Comparison of ENCODE assay signal across 20 cellular contexts in genomic region chr17:28511858-28512461, GRCh38. TPM values are rescaled to one million over a fixed set of nuclear protein-coding genes. Genes with fewer than 3 reads are reported as not detected.
A peak's percentile ranks its signal among the peaks of the same experiment; 100 is the strongest.
DNase-seq lines count a peak whose midpoint lies in the region; ATAC-seq, FAIRE-seq and TF ChIP-seq lines count a peak whose summit lies in the region.
"Had no signal": no experiment of that assay in that cellular context is flagged by ENCODE, and none has a peak within 500 bp of the region (broad histone marks: within the 10 kb centered on the region; RNA-seq: fewer than 3 reads in every experiment).

No MANE protein-coding gene starts in this region.

- no peak overlapping the region for H3K4me3 ChIP-seq in HEK293 (ENCODE audit: low read depth, low read length)
- no peak overlapping the region for H3K4me3 ChIP-seq in GM12878
- H3K4me3 ChIP-seq in endodermal cell (ENCODE audit: low read length) = no peak overlapping the region
- H3K4me3 ChIP-seq: SJSA1 had no signal

- no TSS peak for BruUV-seq in GM12878 (replicated peaks; lab: Mats Ljungman, UMichigan)

- H3K27me3 Mint-ChIP-seq in endodermal cell (ENCODE audit: insufficient read depth) = peaks cover 19% of the 10 kb centered on the region

- H3K36me3 ChIP-seq in HEK293 (ENCODE audit: control insufficient read depth in 2 of 2, insufficient read depth in 1 of 2, low read length in 2 of 2) (no peaks in the 10 kb centered on the region), GM12878 (ENCODE audit: control insufficient read depth in 2 of 2, insufficient read depth in 2 of 2, low read length in 1 of 2) (no peaks in the 10 kb centered on the region), endodermal cell (ENCODE audit: control insufficient read depth, insufficient read depth, low read length) (no peaks in the 10 kb centered on the region)
- H3K36me3 ChIP-seq: BE2C, SJSA1 had no signal

- H3K9ac ChIP-seq in GM12878 (ENCODE audit: control insufficient read depth, insufficient read depth, low read length) = no peak overlapping the region
- H3K9ac ChIP-seq in endodermal cell (ENCODE audit: extremely low read depth, low read length, poor library complexity, severe bottlenecking) = no peak overlapping the region

- H3K79me2 ChIP-seq in GM12878 (ENCODE audit: control insufficient read depth, insufficient read depth, low read length) = no peaks in the 10 kb centered on the region

- TF ChIP-seq POLR2A in GM12878 (IDR thresholded peaks at IDR 0.05; ENCODE audit: low read depth, low read length) = no peak

- no peak overlapping the region for H3K4me2 ChIP-seq in GM12878 (ENCODE audit: control insufficient read depth, insufficient read depth)

- H3K27me3 ChIP-seq in GM12878 (replicated peaks in 1 of 2; ENCODE audit: control insufficient read depth in 2 of 2, insufficient read depth in 2 of 2, low read length in 1 of 2) (no peaks in the 10 kb centered on the region), endodermal cell (ENCODE audit: control insufficient read depth, insufficient read depth, low read length, poor library complexity, severe bottlenecking) (peaks cover 19% of the 10 kb centered on the region)
- H3K27me3 ChIP-seq: BE2C had no signal

- SMC1A ChIA-PET in GM12878 (lab: Charles Lee; ENCODE audit: uncharacterized antibody, unreplicated experiment) = interaction anchor here (0.9 to 1.1 kb wide), 2 partner anchors 9 to 13 kb away, joined by 3 read pairs; no protein-coding TSS in a partner anchor

- no peak for TF ChIP-seq RAD21 in GM12878 (IDR thresholded peaks at IDR 0.05; ENCODE audit: insufficient read depth, low read depth, low read length)

- DNase-seq in NCI-H524 treated with DMSO at 0.1 percent for 48 hours (lab: John Stamatoyannopoulos, UW) (peak; percentile 87), GM12878 (ENCODE audit: low read depth, low spot score) (no peak), endodermal cell (no peak), NCI-H2081 (lab: John Stamatoyannopoulos, UW) (no peak), DMS53 (lab: John Stamatoyannopoulos, UW) (no peak), GM19240 (ENCODE audit: insufficient read length, low spot score) (no peak)
- no peak for DNase-seq in stimulated activated CD8-positive, alpha-beta memory T cell treated with anti-CD3 and anti-CD28 coated beads, Interleukin-4, amount 100 ng/mL, for 48 hours
- DNase-seq: BE2C, DMS79, KBM-7, MM.1S, NCI-H1092 treated with DMSO at 0.1 percent for 48 hours, NCI-H1436 treated with DMSO at 0.1 percent for 48 hours, NCI-H1930 had no signal

- CTCF ChIA-PET in HEK293 (lab: Yijun Ruan, JAX) = interaction anchor here (0.6 to 1.5 kb wide), 4 partner anchors 9 to 1211 kb away, joined by 3 to 7 read pairs (median 4); no protein-coding TSS in a partner anchor
- CTCF ChIA-PET in GM12878 (lab: Yijun Ruan, JAX) = interaction anchor here (0.7 kb wide), 3 partner anchors 8 to 243 kb away, joined by 3 read pairs; no protein-coding TSS in a partner anchor

- peaks cover 4% of the 10 kb centered on the region; the same call in 1 of the 2 replicates for H3K4me1 ChIP-seq in HEK293 (ENCODE audit: control insufficient read depth, insufficient read depth, low read length)
- peaks cover 12% of the 10 kb centered on the region for H3K4me1 ChIP-seq in GM12878 (ENCODE audit: control insufficient read depth, insufficient read depth, low read length)
- no peaks in the 10 kb centered on the region for H3K4me1 ChIP-seq in endodermal cell (ENCODE audit: control insufficient read depth, insufficient read depth, low read length)
- H3K4me1 ChIP-seq: BE2C, SJSA1 had no signal

- in situ Hi-C loops in GM12878 (cut with MboI) = no loop called here

- no peak for TF ChIP-seq CTCF in HEK293 (tag by site-specific recombination; IDR thresholded peaks at IDR 0.05)
- TF ChIP-seq CTCF in GM12878 (IDR thresholded peaks at IDR 0.05 in 2 of 3, conservative IDR thresholded peaks at IDR 0.05 in 1 of 3; ENCODE audit: control insufficient read depth in 2 of 3, extremely low read depth in 1 of 3, insufficient read depth in 1 of 3, low read depth in 3 of 3, low read length in 3 of 3) = no peak
- peak; percentile 26 for TF ChIP-seq CTCF in endodermal cell (conservative IDR thresholded peaks at IDR 0.05)

- no peaks in the 10 kb centered on the region for H3K36me3 Mint-ChIP-seq in endodermal cell (ENCODE audit: low read depth)

- peaks cover 7% of the 10 kb centered on the region for H3K9me3 Mint-ChIP-seq in endodermal cell

- RAD21 ChIA-PET in GM12878 (lab: Charles Lee; ENCODE audit: unreplicated experiment) = interaction anchor here (0.6 to 1.7 kb wide), 3 partner anchors 11 to 1883 kb away, joined by 4 to 8 read pairs (median 4); no protein-coding TSS in a partner anchor

- no peak for TF ChIP-seq EP300 in GM12878 (IDR thresholded peaks at IDR 0.05; ENCODE audit: borderline replicate concordance in 1 of 2, control insufficient read depth in 1 of 2, low read depth in 2 of 2, low read length in 2 of 2)

- POLR2A ChIA-PET in HEK293 (lab: Yijun Ruan, JAX) = no interaction called here
- POLR2A ChIA-PET in GM12878 (lab: Charles Lee) = interaction anchor here (0.6 to 1.3 kb wide), 2 partner anchors 8 to 1681 kb away, joined by 4 to 8 read pairs; no protein-coding TSS in a partner anchor

- ATAC-seq in GM12878 = peak; percentile 27; the same call in 1 of the 3 replicates
- ATAC-seq: Right ventricle myocardium inferior had no signal

- no peak overlapping the region for H3K27ac Mint-ChIP-seq in endodermal cell

- no peak overlapping the region for H2AFZ ChIP-seq in GM12878 (ENCODE audit: control insufficient read depth, low read depth, low read length)

- 52% methylated on average over 3 of the region's 3 CpGs for WGBS in GM12878 (ENCODE audit: insufficient coverage, insufficient replicate concordance, low lambda C conversion rate, missing lambda C conversion rate)
- WGBS in endodermal cell (ENCODE audit: insufficient coverage in 1 of 2, insufficient read length in 1 of 2), 2 experiments = 75 to 86% methylated on average over 1 to 3 of the region's 3 CpGs

- intact Hi-C loops in GM12878 (cut with micrococcal nuclease; ENCODE audit: unreplicated experiment) = no loop called here

- no peaks in the 10 kb centered on the region for H3K4me1 Mint-ChIP-seq in endodermal cell

- H3K4me3 Mint-ChIP-seq in endodermal cell = no peak overlapping the region

- no peaks in the 10 kb centered on the region for H4K20me1 ChIP-seq in GM12878 (ENCODE audit: control insufficient read depth, insufficient read depth)

- H3K27ac ChIP-seq in HEK293 (ENCODE audit: extremely low read depth, low read depth, low read length) (no peak overlapping the region), GM12878 (ENCODE audit: control insufficient read depth, insufficient read depth) (no peak overlapping the region), endodermal cell (ENCODE audit: low read depth, low read length) (no peak overlapping the region)
- H3K27ac ChIP-seq: SJSA1 had no signal

- no peak for FAIRE-seq in GM12878 (lab: Jason Lieb, UNC)

- H3K9me3 ChIP-seq in HEK293 (ENCODE audit: control insufficient read depth, insufficient read depth, low read depth, low read length) = no peaks in the 10 kb centered on the region
- H3K9me3 ChIP-seq in GM12878 (replicated peaks; ENCODE audit: control insufficient read depth, insufficient read depth, low read length) = peaks cover 1% of the 10 kb centered on the region; the same call in 1 of the 3 replicates
- peaks cover 4% of the 10 kb centered on the region for H3K9me3 ChIP-seq in endodermal cell (ENCODE audit: control insufficient read depth, low read length)
- H3K9me3 ChIP-seq: BE2C, SJSA1 had no signal

RNA-seq across cellular contexts. Expression of gene FOXN1, which starts 5.8 kb away (rescaled TPM):
- total RNA-seq in GM12878 (2013; cell fraction: nucleolus; rRNA removed) = not detected in 2 replicates
- total RNA-seq in GM12878 (2014; rRNA removed) (not detected in 2 replicates), GM12878 (2014; rRNA removed; fragmentation: Illumina TruSeq; extraction: Trizol) (not detected in 2 replicates), GM12878 (2021) (not detected in 2 replicates), endodermal cell (not detected)
- not detected for polyA plus RNA-seq in GM12878 (2011; ENCODE audit: low read depth)
- polyA plus RNA-seq in GM12878 (2011; rRNA removed) (not detected in 2 replicates), GM12878 (2014; fragmentation: Illumina TruSeq; extraction: Trizol) (not detected in 2 replicates), GM12878 (2014; fragmentation: Nextera tagmentation; extraction: Ambion mirVana) (not detected), GM12878 (2014; rRNA removed) (not detected in 2 replicates), GM12878 (2016; fragmentation: Nextera tagmentation; extraction: Ambion mirVana) (not detected)
- polyA plus RNA-seq in GM12878 (2011; cell fraction: cytosol; rRNA removed) = not detected in 2 replicates
- polyA plus RNA-seq in GM12878 (2011; cell fraction: nucleus; rRNA removed) = not detected in 2 replicates
- 0.03 TPM in 1 of 2 replicates, not detected in the other for polyA plus RNA-seq in GM12878 (2012)
- not detected in 2 replicates for polyA minus RNA-seq in GM12878 (2011; rRNA and poly(A)+ RNA removed)
- not detected in 2 replicates for polyA minus RNA-seq in GM12878 (2011; cell fraction: cytosol; rRNA and poly(A)+ RNA removed)
- polyA minus RNA-seq in GM12878 (2011; cell fraction: nucleus; rRNA and poly(A)+ RNA removed) = not detected in 2 replicates
- not detected for polyA plus RNA-seq in endodermal cell (2013, experiment 1 of 2)
- polyA plus RNA-seq in endodermal cell (2013, experiment 2 of 2) = not detected
- total RNA-seq: A673; H4; Right ventricle myocardium inferior; SJSA1; T-helper 1 cell treated with Interleukin-12 subunit alpha and Interleukin-12 subunit beta and Interleukin-4 antibody, amounts not matched to agents 30 ng/mL and 1 ng/mL, for 36 hours had no signal

RNA-seq across cellular contexts. Expression of gene SLC13A2, which starts 38.5 kb away (rescaled TPM):
- total RNA-seq in GM12878 (2013; cell fraction: nucleolus; rRNA removed) = not detected in 2 replicates
- 0.06 TPM in 1 of 2 replicates, not detected in the other for total RNA-seq in GM12878 (2014; rRNA removed)
- total RNA-seq in GM12878 (2014; rRNA removed; fragmentation: Illumina TruSeq; extraction: Trizol) = not detected in 2 replicates
- total RNA-seq in GM12878 (2021) = 0.13 TPM in 2 replicates
- not detected for polyA plus RNA-seq in GM12878 (2011; ENCODE audit: low read depth)
- not detected in 2 replicates for polyA plus RNA-seq in GM12878 (2011; rRNA removed)
- polyA plus RNA-seq in GM12878 (2011; cell fraction: cytosol; rRNA removed) = not detected in 2 replicates
- polyA plus RNA-seq in GM12878 (2011; cell fraction: nucleus; rRNA removed) = not detected in 2 replicates
- 0.04 and 0.07 TPM in 2 replicates for polyA plus RNA-seq in GM12878 (2012)
- polyA plus RNA-seq in GM12878 (2014; fragmentation: Illumina TruSeq; extraction: Trizol) = 0.03 TPM in 1 of 2 replicates, not detected in the other
- polyA plus RNA-seq in GM12878 (2014; fragmentation: Nextera tagmentation; extraction: Ambion mirVana) = not detected
- 0.05 and 0.13 TPM in 2 replicates for polyA plus RNA-seq in GM12878 (2014; rRNA removed)
- not detected for polyA plus RNA-seq in GM12878 (2016; fragmentation: Nextera tagmentation; extraction: Ambion mirVana)
- polyA minus RNA-seq in GM12878 (2011; rRNA and poly(A)+ RNA removed) = not detected in 2 replicates
- polyA minus RNA-seq in GM12878 (2011; cell fraction: cytosol; rRNA and poly(A)+ RNA removed) = not detected in 2 replicates
- polyA minus RNA-seq in GM12878 (2011; cell fraction: nucleus; rRNA and poly(A)+ RNA removed) = not detected in 2 replicates
- total RNA-seq in endodermal cell = not detected
- not detected for polyA plus RNA-seq in endodermal cell (2013, experiment 1 of 2)
- polyA plus RNA-seq in endodermal cell (2013, experiment 2 of 2) = not detected
- total RNA-seq: A673; H4; Right ventricle myocardium inferior; SJSA1; T-helper 1 cell treated with Interleukin-12 subunit alpha and Interleukin-12 subunit beta and Interleukin-4 antibody, amounts not matched to agents 30 ng/mL and 1 ng/mL, for 36 hours had no signal

RNA-seq across cellular contexts. Expression of gene UNC119, which starts 40.5 kb away (rescaled TPM):
- 161 and 194 TPM in 2 replicates for total RNA-seq in GM12878 (2013; cell fraction: nucleolus; rRNA removed)
- total RNA-seq in GM12878 (2014; rRNA removed) (109 and 117 TPM in 2 replicates), GM12878 (2014; rRNA removed; fragmentation: Illumina TruSeq; extraction: Trizol) (45.6 and 47.2 TPM in 2 replicates), GM12878 (2021) (70.7 and 75.6 TPM in 2 replicates), endodermal cell (10 to 100 TPM; 46.7 to 59.0 TPM)
- polyA plus RNA-seq in GM12878 (2011; ENCODE audit: low read depth) = 22.1 TPM
- polyA plus RNA-seq in GM12878 (2011; rRNA removed) (275 and 436 TPM in 2 replicates), GM12878 (2014; fragmentation: Illumina TruSeq; extraction: Trizol) (28.9 and 68.4 TPM in 2 replicates), GM12878 (2014; fragmentation: Nextera tagmentation; extraction: Ambion mirVana) (1 to 10 TPM; 2.7 to 7.4 TPM), GM12878 (2014; rRNA removed) (126 and 135 TPM in 2 replicates), GM12878 (2016; fragmentation: Nextera tagmentation; extraction: Ambion mirVana) (10 to 100 TPM; 38.5 to 46.1 TPM)
- polyA plus RNA-seq in GM12878 (2011; cell fraction: cytosol; rRNA removed) = 263 and 384 TPM in 2 replicates
- 704 and 944 TPM in 2 replicates for polyA plus RNA-seq in GM12878 (2011; cell fraction: nucleus; rRNA removed)
- 46.6 and 60.8 TPM in 2 replicates for polyA plus RNA-seq in GM12878 (2012)
- 124 and 179 TPM in 2 replicates for polyA minus RNA-seq in GM12878 (2011; rRNA and poly(A)+ RNA removed)
- 49.2 and 83.6 TPM in 2 replicates for polyA minus RNA-seq in GM12878 (2011; cell fraction: cytosol; rRNA and poly(A)+ RNA removed)
- 211 and 217 TPM in 2 replicates for polyA minus RNA-seq in GM12878 (2011; cell fraction: nucleus; rRNA and poly(A)+ RNA removed)
- 64.3 TPM for polyA plus RNA-seq in endodermal cell (2013, experiment 1 of 2)
- 59.8 TPM for polyA plus RNA-seq in endodermal cell (2013, experiment 2 of 2)

RNA-seq across cellular contexts. Expression of gene PIGS, which starts 59.4 kb away (rescaled TPM):
- 125 and 128 TPM in 2 replicates for total RNA-seq in GM12878 (2013; cell fraction: nucleolus; rRNA removed)
- total RNA-seq in GM12878 (2014; rRNA removed) (54.7 and 55.1 TPM in 2 replicates), GM12878 (2014; rRNA removed; fragmentation: Illumina TruSeq; extraction: Trizol) (32.8 and 36.0 TPM in 2 replicates), GM12878 (2021) (71.3 and 73.7 TPM in 2 replicates), endodermal cell (10 to 100 TPM; 34.9 to 43.0 TPM)
- 37.0 TPM for polyA plus RNA-seq in GM12878 (2011; ENCODE audit: low read depth)
- polyA plus RNA-seq in GM12878 (2011; rRNA removed) (32.2 and 41.7 TPM in 2 replicates), GM12878 (2014; fragmentation: Illumina TruSeq; extraction: Trizol) (62.0 and 70.6 TPM in 2 replicates), GM12878 (2014; fragmentation: Nextera tagmentation; extraction: Ambion mirVana) (10 to 100 TPM; 27.5 to 32.2 TPM), GM12878 (2014; rRNA removed) (46.8 and 47.0 TPM in 2 replicates), GM12878 (2016; fragmentation: Nextera tagmentation; extraction: Ambion mirVana) (10 to 100 TPM; 67.9 to 71.8 TPM)
- 80.6 and 93.3 TPM in 2 replicates for polyA plus RNA-seq in GM12878 (2011; cell fraction: cytosol; rRNA removed)
- polyA plus RNA-seq in GM12878 (2011; cell fraction: nucleus; rRNA removed) = 105 and 109 TPM in 2 replicates
- 64.2 and 67.9 TPM in 2 replicates for polyA plus RNA-seq in GM12878 (2012)
- polyA minus RNA-seq in GM12878 (2011; rRNA and poly(A)+ RNA removed) = 35.0 and 59.7 TPM in 2 replicates
- polyA minus RNA-seq in GM12878 (2011; cell fraction: cytosol; rRNA and poly(A)+ RNA removed) = 27.9 and 28.9 TPM in 2 replicates
- polyA minus RNA-seq in GM12878 (2011; cell fraction: nucleus; rRNA and poly(A)+ RNA removed) = 28.0 and 40.9 TPM in 2 replicates
- 69.2 TPM for polyA plus RNA-seq in endodermal cell (2013, experiment 1 of 2)
- polyA plus RNA-seq in endodermal cell (2013, experiment 2 of 2) = 59.0 TPM
